Comparison of ENCODE assay signal across 26 cellular contexts in genomic region chr11:101241160-101241795, GRCh38.
"Had no signal": no experiment of that assay in that cellular context is flagged by ENCODE, and none has a peak within 500 bp of the region (broad histone marks: within the 10 kb centered on the region; RNA-seq: fewer than 3 reads in every experiment).

No MANE protein-coding gene starts in this region.

- ATAC-seq: natural killer cell treated with Interleukin-12 subunit alpha and Interleukin-12 subunit beta and Interleukin-15 and Interleukin-18, amount 100 ng/mL, for 72 hours; pancreas; right cardiac atrium; sciatic nerve had no signal

- H3K4me3 Mint-ChIP-seq: immature natural killer cell; mesothelial cell of epicardium; naive B cell; natural killer cell treated with Interleukin-12 subunit alpha and Interleukin-12 subunit beta and Interleukin-15 and Interleukin-18, amount 100 ng/mL, for 72 hours had no signal

- H3K27me3 ChIP-seq: heart left ventricle, pancreas, suprapubic skin, tibial artery, vagina had no signal

- H3K4me3 ChIP-seq: heart left ventricle, left ventricle myocardium inferior, lung, pancreas, prostate gland, skin epidermis, suprapubic skin, thoracic aorta, tibial artery, vagina had no signal

- H3K9me3 ChIP-seq: pancreas, prostate gland, thoracic aorta, tibial artery, vagina had no signal

- H3K4me1 ChIP-seq: left ventricle myocardium inferior, pancreas, prostate gland, suprapubic skin, vagina had no signal

- H3K27me3 Mint-ChIP-seq: naive B cell; natural killer cell treated with Interleukin-12 subunit alpha and Interleukin-12 subunit beta and Interleukin-15 and Interleukin-18, amount 100 ng/mL, for 72 hours had no signal

- H3K4me1 Mint-ChIP-seq: immature natural killer cell, mesothelial cell of epicardium, naive B cell had no signal

- H3K27ac ChIP-seq: heart left ventricle, left ventricle myocardium inferior, pancreas, prostate gland, skin epidermis, suprapubic skin, thoracic aorta, tibial artery, vagina had no signal

- H3K27ac Mint-ChIP-seq: immature natural killer cell; mesothelial cell of epicardium; naive B cell; natural killer cell treated with Interleukin-12 subunit alpha and Interleukin-12 subunit beta and Interleukin-15 and Interleukin-18, amount 100 ng/mL, for 72 hours had no signal

- H3K36me3 ChIP-seq: heart left ventricle, left ventricle myocardium inferior, pancreas, prostate gland, suprapubic skin, thoracic aorta, tibial artery, vagina had no signal

- DNase-seq: hypothalamus; immature natural killer cell; left ventricle myocardium inferior; mesendoderm; naive B cell; nucleus accumbens; retina; stimulated activated CD4-positive, alpha-beta T cell treated with anti-CD3 and anti-CD28 coated beads, Interleukin-12 subunit alpha, Interleukin-12 subunit beta, amount 100 ng/mL, for 4 hours; stimulated activated CD4-positive, alpha-beta T cell treated with anti-CD3 and anti-CD28 coated beads, Interleukin-15, amount 100 ng/mL, for 24 hours; stimulated activated CD4-positive, alpha-beta T cell treated with anti-CD3 and anti-CD28 coated beads, Interleukin-2, amount 100 ng/mL, for 24 hours; stimulated activated CD4-positive, alpha-beta T cell treated with anti-CD3 and anti-CD28 coated beads, Interleukin-4, amount 100 ng/mL, for 1 hour; stimulated activated naive CD4-positive, alpha-beta T cell treated with Interleukin-2 at 50 U/mL for 16 hours; tibial artery; trophoblast cell had no signal
